20 cellular contexts compared by ENCODE assay signal in genomic region chr15:74414603-74415338, GRCh38. TPM values are rescaled to one million over a fixed set of nuclear protein-coding genes. Genes with fewer than 3 reads are reported as not detected.
DNase-seq lines count a peak whose midpoint lies in the region; ATAC-seq, FAIRE-seq and TF ChIP-seq lines count a peak whose summit lies in the region.
"Had no signal": no experiment of that assay in that cellular context is flagged by ENCODE, and none has a peak within 500 bp of the region (broad histone marks: within the 10 kb centered on the region; RNA-seq: fewer than 3 reads in every experiment).

No MANE protein-coding gene starts in this region.

- peaks cover 85% of the 10 kb centered on the region for H3K79me2 ChIP-seq in OCI-LY3 (ENCODE audit: low read length)

- no peak overlapping the region for H4K91ac ChIP-seq in IMR-90 (ENCODE audit: insufficient read depth, low read depth, low read length)

- no peak overlapping the region for H3K18ac ChIP-seq in IMR-90 (ENCODE audit: low read depth, low read length)

- H3K27ac ChIP-seq in BLaER1 treated with 17β-estradiol and CSF1 and Interleukin-3, amounts not matched to agents 10 nM and 100 nM = peak overlapping the region in 9 of 11 experiments; percentile 35 to 86 (median 75); a peak in 17 of 22 replicates
- H3K27ac ChIP-seq in IMR-90 (ENCODE audit: insufficient read depth, low read length) (no peak overlapping the region), OCI-LY3 (ENCODE audit: low read length) (peak overlapping the region; percentile 31; the same call in 1 of the 2 replicates)
- H3K27ac ChIP-seq: right lobe of liver, tibial artery had no signal

- FAIRE-seq in RCC 7860 (lab: Jason Lieb, UNC) = no peak
- FAIRE-seq: GM18507 had no signal

- peaks cover 14% of the 10 kb centered on the region for H3K9me1 ChIP-seq in IMR-90 (ENCODE audit: insufficient read depth, low read length)

- H2BK5ac ChIP-seq in IMR-90 (ENCODE audit: low read depth, low read length, poor library complexity, severe bottlenecking) = peak overlapping the region; percentile 30

- no peak overlapping the region for H3K23ac ChIP-seq in IMR-90 (ENCODE audit: low read depth, low read length)

- no TSS peak for BruUV-seq in IMR-90 (replicated peaks; lab: Mats Ljungman, UMichigan)

- POLR2A ChIA-PET in IMR-90 (lab: Charles Lee; ENCODE audit: unreplicated experiment) = no interaction called here

- H3K4me2 ChIP-seq in BLaER1 treated with 17β-estradiol and CSF1 and Interleukin-3, amounts not matched to agents 10 nM and 100 nM = peak overlapping the region; percentile 47 to 92 (median 78)
- H3K4me2 ChIP-seq in IMR-90 (ENCODE audit: low read depth, low read length) (no peak overlapping the region), OCI-LY3 (ENCODE audit: low read length) (no peak overlapping the region)

- in situ Hi-C loops in IMR-90 (cut with MboI; ENCODE audit: low sequenced_read_pairs) = no loop called here

- ATAC-seq in IMR-90 (ENCODE audit: low read depth) (no peak), GM21447 (IDR thresholded peaks at IDR 0.05; ENCODE audit: unreplicated experiment) (no peak)
- ATAC-seq: right lobe of liver, WTC11 had no signal

- no peak overlapping the region for H4K8ac ChIP-seq in IMR-90 (ENCODE audit: low read depth in 2 of 2, low read length in 2 of 2)

- DNase-seq in IMR-90 = no peak
- peak; percentile 39 for DNase-seq in fibroblast of peridontal ligament (ENCODE audit: extremely low read depth)
- no peak for DNase-seq in RCC 7860 (ENCODE audit: low spot score)
- no peak for DNase-seq in NCI-H69 (lab: John Stamatoyannopoulos, UW)
- no peak for DNase-seq in activated T-cell treated with anti-CD3 and anti-CD28 coated beads for 4 hours
- DNase-seq: BE2C; effector CD4-positive, alpha-beta T cell; HCEC 1CT; MM.1S; NCI-H2081 treated with DMSO at 0.1 percent for 48 hours; right lobe of liver; RPMI8226; stimulated activated CD4-positive, alpha-beta T cell treated with anti-CD3 and anti-CD28 coated beads, Interleukin-4, amount 100 ng/mL, for 1 hour; T-helper 1 cell; tibial artery had no signal

- H2BK120ac ChIP-seq in IMR-90 (ENCODE audit: low read depth, low read length) = no peak overlapping the region

- intact Hi-C loops in IMR-90 (cut with micrococcal nuclease) = no loop called here

- no peak overlapping the region for H3K4me3 ChIP-seq in BLaER1 treated with 17β-estradiol and CSF1 and Interleukin-3, amounts not matched to agents 10 nM and 100 nM
- H3K4me3 ChIP-seq in IMR-90 (ENCODE audit: insufficient read depth, low read depth, low read length) (no peak overlapping the region), OCI-LY3 (ENCODE audit: low read length) (no peak overlapping the region)
- H3K4me3 ChIP-seq: right lobe of liver, tibial artery had no signal

- no peak overlapping the region for H2BK20ac ChIP-seq in IMR-90 (ENCODE audit: low read depth, low read length)

- no peak overlapping the region for H4K5ac ChIP-seq in IMR-90 (ENCODE audit: low read depth, low read length)

- dilution Hi-C loops in IMR-90 (cut with HindIII; ENCODE audit: low sequenced_read_pairs, unreplicated experiment) = no loop called here

- no peak overlapping the region for H3K4ac ChIP-seq in IMR-90 (ENCODE audit: low read depth, low read length)

- H2AK9ac ChIP-seq in IMR-90 (replicated peaks; ENCODE audit: low read depth, low read length, poor library complexity) = peak overlapping the region; percentile 37

- no peak for TF ChIP-seq RAD21 in IMR-90 (IDR thresholded peaks at IDR 0.05; ENCODE audit: low read length)

- no peak overlapping the region for H2BK15ac ChIP-seq in IMR-90 (ENCODE audit: low read depth, low read length)

- H3K14ac ChIP-seq in IMR-90 (replicated peaks; ENCODE audit: low read depth, low read length) = no peak overlapping the region

- WGBS in IMR-90 (ENCODE audit: extremely low coverage in 2 of 2, insufficient read length in 1 of 2), 2 experiments = no CpG with 5 or more reads among the region's 12 CpGs

- no peak for TF ChIP-seq POLR2A in IMR-90 (IDR thresholded peaks at IDR 0.05; ENCODE audit: low read depth, low read length)

- peaks cover 0 to 88% (median 4%) of the 10 kb centered on the region in 11 experiments; a peak in 10 of 22 replicates for H3K36me3 ChIP-seq in BLaER1 treated with 17β-estradiol and CSF1 and Interleukin-3, amounts not matched to agents 10 nM and 100 nM
- H3K36me3 ChIP-seq in IMR-90 (ENCODE audit: control insufficient read depth, insufficient read depth, low read length) (peaks cover 10% of the 10 kb centered on the region), OCI-LY3 (replicated peaks; ENCODE audit: low read depth, low read length) (peaks cover 96% of the 10 kb centered on the region)
- H3K36me3 ChIP-seq: BE2C, right lobe of liver, tibial artery had no signal

- CTCF ChIA-PET in IMR-90 (lab: Yijun Ruan, JAX) = no interaction called here

- H2AFZ ChIP-seq in IMR-90 (replicated peaks; ENCODE audit: low read length, poor library complexity) (peak overlapping the region; percentile 14), OCI-LY3 (ENCODE audit: low read depth, low read length) (no peak overlapping the region)

- no peaks in the 10 kb centered on the region for H3K9me3 ChIP-seq in BLaER1 treated with 17β-estradiol and CSF1 and Interleukin-3, amounts not matched to agents 10 nM and 100 nM (replicated peaks in 1 of 11)
- no peaks in the 10 kb centered on the region for H3K9me3 ChIP-seq in IMR-90 (ENCODE audit: control insufficient read depth, insufficient read depth, low read length)
- H3K9me3 ChIP-seq in OCI-LY3 (ENCODE audit: insufficient read depth, low read length) = no peaks in the 10 kb centered on the region
- H3K9me3 ChIP-seq: BE2C, right lobe of liver, tibial artery had no signal

- peak overlapping the region in 8 of 11 experiments; percentile 28 to 65 (median 44); a peak in 12 of 22 replicates for H3K9ac ChIP-seq in BLaER1 treated with 17β-estradiol and CSF1 and Interleukin-3, amounts not matched to agents 10 nM and 100 nM
- no peak overlapping the region for H3K9ac ChIP-seq in IMR-90 (ENCODE audit: low read depth, low read length)
- H3K9ac ChIP-seq in OCI-LY3 (ENCODE audit: low read length) = no peak overlapping the region

- peaks cover 0 to 39% (median 0%) of the 10 kb centered on the region in 11 experiments; a peak in 10 of 22 replicates for H4K20me1 ChIP-seq in BLaER1 treated with 17β-estradiol and CSF1 and Interleukin-3, amounts not matched to agents 10 nM and 100 nM
- H4K20me1 ChIP-seq in IMR-90 (ENCODE audit: insufficient read depth, low read length) = no peaks in the 10 kb centered on the region
- peaks cover 100% of the 10 kb centered on the region for H4K20me1 ChIP-seq in OCI-LY3 (ENCODE audit: insufficient read depth, low read length)

- no peak overlapping the region for H2AK5ac ChIP-seq in IMR-90 (ENCODE audit: low read depth, low read length)

- no peaks in the 10 kb centered on the region for H3K27me3 ChIP-seq in BLaER1 treated with 17β-estradiol and CSF1 and Interleukin-3, amounts not matched to agents 10 nM and 100 nM
- H3K27me3 ChIP-seq in IMR-90 (ENCODE audit: control insufficient read depth, insufficient read depth, low read length) = no peaks in the 10 kb centered on the region
- no peaks in the 10 kb centered on the region for H3K27me3 ChIP-seq in OCI-LY3 (ENCODE audit: low read depth, low read length)
- H3K27me3 ChIP-seq: BE2C, right lobe of liver had no signal

- no peak for TF ChIP-seq CTCF in IMR-90 (conservative IDR thresholded peaks at IDR 0.05; ENCODE audit: low read depth, low read length)
- no peak for TF ChIP-seq CTCF in OCI-LY3 (IDR thresholded peaks at IDR 0.05; ENCODE audit: low read depth, low read length)

- H3K56ac ChIP-seq in IMR-90 (ENCODE audit: extremely low read depth, insufficient read depth, low read length) = no peak overlapping the region

- peaks cover 22 to 59% of the 10 kb centered on the region in 2 experiments for H3K79me1 ChIP-seq in IMR-90 (ENCODE audit: low read depth in 1 of 2, low read length in 2 of 2)

- H3K4me1 ChIP-seq in BLaER1 treated with 17β-estradiol and CSF1 and Interleukin-3, amounts not matched to agents 10 nM and 100 nM = peaks cover 47 to 91% (median 65%) of the 10 kb centered on the region in 10 experiments
- H3K4me1 ChIP-seq in IMR-90 (ENCODE audit: control insufficient read depth, insufficient read depth, low read length) (peaks cover 8% of the 10 kb centered on the region), OCI-LY3 (ENCODE audit: low read length) (peaks cover 31% of the 10 kb centered on the region)
- H3K4me1 ChIP-seq: right lobe of liver, tibial artery had no signal

TF ChIP-seq in IMR-90, 13 proteins besides CTCF, POLR2A, EP300 and RAD21:
- no peak for TF ChIP-seq RFX5 (IDR thresholded peaks at IDR 0.05; ENCODE audit: low read depth, low read length)
- no peak for TF ChIP-seq CEBPB (IDR thresholded peaks at IDR 0.05; ENCODE audit: low read depth, low read length)
- TF ChIP-seq ELK1 (IDR thresholded peaks at IDR 0.05; ENCODE audit: borderline replicate concordance, low read depth, low read length) = no peak

RNA-seq across cellular contexts. Expression of gene SEMA7A, which starts 19.0 kb away (rescaled TPM):
- total RNA-seq in IMR-90 (2012; rRNA removed) = 27.8 and 30.5 TPM in 2 replicates
- polyA plus RNA-seq in IMR-90 (2012; rRNA removed) = 87.3 and 88.1 TPM in 2 replicates
- polyA plus RNA-seq in IMR-90 (2012; cell fraction: cytosol; rRNA removed) = 46.2 and 68.0 TPM in 2 replicates
- 57.3 and 104 TPM in 2 replicates for polyA plus RNA-seq in IMR-90 (2012; cell fraction: nucleus; rRNA removed; ENCODE audit: low replicate concordance)

RNA-seq across cellular contexts. Expression of gene UBL7, which starts 46.2 kb away (rescaled TPM):
- 57.8 and 68.1 TPM in 2 replicates for total RNA-seq in IMR-90 (2012; rRNA removed)
- polyA plus RNA-seq in IMR-90 (2012; rRNA removed) = 78.4 and 80.1 TPM in 2 replicates
- polyA plus RNA-seq in IMR-90 (2012; cell fraction: cytosol; rRNA removed) = 64.2 and 85.0 TPM in 2 replicates
- 21.3 and 32.0 TPM in 2 replicates for polyA plus RNA-seq in IMR-90 (2012; cell fraction: nucleus; rRNA removed; ENCODE audit: low replicate concordance)

RNA-seq across cellular contexts. Expression of gene CYP11A1, which starts 47.3 kb away (rescaled TPM):
- total RNA-seq in IMR-90 (2012; rRNA removed) = 0.18 and 0.28 TPM in 2 replicates
- polyA plus RNA-seq in IMR-90 (2012; rRNA removed) = 0.46 and 0.50 TPM in 2 replicates
- 0.17 and 0.60 TPM in 2 replicates for polyA plus RNA-seq in IMR-90 (2012; cell fraction: cytosol; rRNA removed)
- polyA plus RNA-seq in IMR-90 (2012; cell fraction: nucleus; rRNA removed; ENCODE audit: low replicate concordance) = 0.23 and 0.26 TPM in 2 replicates

Comparison
In these comparisons a context has a peak if more than half of its experiments do, and no peak if none do; other contexts are left out.
1. H3K4me2 ChIP-seq: peak in BLaER1 treated with 17β-estradiol and CSF1 and Interleukin-3, amounts not matched to agents 10 nM and 100 nM (11 of 11); none in IMR-90 (single experiment) and OCI-LY3 (single experiment).
2. H3K9ac ChIP-seq: peak in BLaER1 treated with 17β-estradiol and CSF1 and Interleukin-3, amounts not matched to agents 10 nM and 100 nM (8 of 11); none in IMR-90 (single experiment) and OCI-LY3 (single experiment).